35 cellular contexts compared by ENCODE assay signal in the genomic region with DNA sequence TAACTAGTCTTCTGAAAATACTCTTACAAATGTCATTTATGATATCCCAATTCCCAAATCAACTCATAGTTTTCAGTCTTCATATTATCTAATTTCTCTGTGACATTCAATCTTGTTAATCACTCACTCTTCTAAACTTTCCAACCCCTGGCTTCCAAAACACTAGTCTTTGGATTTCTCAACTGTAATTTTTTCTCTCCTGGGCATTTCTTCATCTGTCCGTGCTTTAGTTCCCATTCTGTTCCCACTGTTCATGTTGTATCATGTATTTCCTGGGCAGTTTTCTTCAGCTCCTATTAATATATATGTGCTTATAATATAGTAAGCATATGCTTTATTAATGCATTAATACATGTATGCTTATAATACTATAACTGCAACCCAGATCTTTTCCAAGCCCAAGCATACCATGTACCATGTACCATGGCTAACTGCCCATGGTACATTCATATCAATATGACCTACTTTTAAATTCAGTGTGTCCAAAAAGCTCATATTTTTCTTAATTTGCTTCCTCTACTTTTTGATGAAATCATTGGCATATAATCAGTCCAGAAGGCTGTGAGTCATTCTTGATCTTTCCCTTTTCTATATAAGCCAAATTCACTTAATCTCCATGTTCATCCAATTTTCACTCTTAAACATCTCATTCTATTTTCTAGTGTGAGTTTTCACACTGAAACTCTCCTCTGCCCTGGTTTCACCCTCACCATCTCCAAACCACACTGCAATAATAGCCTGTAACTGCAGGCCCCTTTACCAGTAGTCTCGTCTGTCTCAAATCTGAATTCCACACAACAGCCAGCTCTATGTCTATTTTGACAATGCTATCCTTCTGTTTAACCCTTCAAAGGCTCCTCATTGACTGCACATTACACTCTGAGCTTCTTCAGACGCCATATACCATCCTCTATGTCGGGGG. TPM values are rescaled to one million over a fixed set of nuclear protein-coding genes. Genes with fewer than 3 reads are reported as not detected.
"Had no signal": no experiment of that assay in that cellular context is flagged by ENCODE, and none has a peak within 500 bp of the region (broad histone marks: within the 10 kb centered on the region; RNA-seq: fewer than 3 reads in every experiment).

No MANE protein-coding gene starts in this region.

- H3K4me3 Mint-ChIP-seq: activated CD4-positive, alpha-beta T cell treated with anti-CD3 and anti-CD28 coated beads, Interleukin-2, amount 10 ng/mL, durations not matched to agents 24 days and 14 days; activated CD8-positive, alpha-beta T cell treated with anti-CD3 and anti-CD28 coated beads for 36 hours; activated naive CD4-positive, alpha-beta T cell treated with anti-CD3 and anti-CD28 coated beads for 36 hours; activated T-cell treated with anti-CD3 and anti-CD28 coated beads, Interleukin-2, amount 50 U/mL, for 4 hours; activated T-helper 1 cell treated with anti-CD3 and anti-CD28 coated beads, Interleukin-12 subunit alpha, Interleukin-12 subunit beta, Interleukin-2, Interleukin-4 antibody, amounts not matched to agents 30 ng/mL and 10 ng/mL and 1 ng/mL, durations not matched to agents 14 hours and 24 hours and 36 hours; brain; T-helper 1 cell treated with Interleukin-12 subunit alpha and Interleukin-12 subunit beta and Interleukin-4 antibody, amounts not matched to agents 30 μg/mL and 1 μg/mL, for 36 hours; T-helper 2 cell treated with Interferon-gamma antibody and Interleukin-4, amounts not matched to agents 5 μg/mL and 100 μg/mL, for 36 hours had no signal

- H3K4me1 ChIP-seq: SJCRH30 had no signal

- H3K9me3 ChIP-seq: MG63 had no signal

- DNase-seq: activated CD4-positive, alpha-beta T cell treated with anti-CD3 and anti-CD28 coated beads, Interleukin-2, amount 10 ng/mL, durations not matched to agents 24 days and 14 days; activated CD4-positive, alpha-beta T cell treated with anti-CD3 and anti-CD28 coated beads, Interleukin-2, amount 50 U/mL, for 4 hours; activated CD8-positive, alpha-beta T cell treated with anti-CD3 and anti-CD28 coated beads for 36 hours; activated gamma-delta T cell treated with Interleukin-2 at 50 U/mL for 16 hours; activated naive CD4-positive, alpha-beta T cell treated with anti-CD3 and anti-CD28 coated beads for 36 hours; activated T-cell treated with anti-CD3 and anti-CD28 coated beads, Interleukin-2, amount 50 U/mL, for 4 hours; anterior cingulate cortex; central memory CD4-positive, alpha-beta T cell; Karpas-422; KBM-7; MG63; NCI-H1048; NCI-H1105 treated with DMSO at 0.1 percent for 48 hours; NCI-H1436 treated with DMSO at 0.1 percent for 48 hours; NCI-H1694 treated with DMSO at 0.1 percent for 48 hours; NCI-H2029; NCI-H345; NCI-H510A; NCI-H526; NCI-H748 treated with DMSO at 0.1 percent for 48 hours; PC-9; SHP77 had no signal

- H3K4me3 ChIP-seq: MG63, PC-9, SJCRH30, SK-N-MC had no signal

- H3K27me3 Mint-ChIP-seq: activated CD4-positive, alpha-beta T cell treated with anti-CD3 and anti-CD28 coated beads, Interleukin-2, amount 10 ng/mL, durations not matched to agents 24 days and 14 days; activated CD8-positive, alpha-beta T cell treated with anti-CD3 and anti-CD28 coated beads for 36 hours; brain had no signal

- FAIRE-seq: bronchial epithelial cell, RCC 7860, TTC549 had no signal

- H3K36me3 ChIP-seq: MG63, SJCRH30 had no signal

- H3K4me1 Mint-ChIP-seq: activated CD4-positive, alpha-beta T cell treated with anti-CD3 and anti-CD28 coated beads, Interleukin-2, amount 10 ng/mL, durations not matched to agents 24 days and 14 days had no signal

- H3K36me3 Mint-ChIP-seq: activated naive CD4-positive, alpha-beta T cell treated with anti-CD3 and anti-CD28 coated beads, Interleukin-2, amount 50 U/mL, for 72 hours; brain had no signal

- H3K9me3 Mint-ChIP-seq: activated CD4-positive, alpha-beta T cell treated with anti-CD3 and anti-CD28 coated beads, Interleukin-2, amount 10 ng/mL, durations not matched to agents 24 days and 14 days; activated CD8-positive, alpha-beta T cell treated with anti-CD3 and anti-CD28 coated beads for 36 hours; activated naive CD4-positive, alpha-beta T cell treated with anti-CD3 and anti-CD28 coated beads for 36 hours; activated naive CD4-positive, alpha-beta T cell treated with anti-CD3 and anti-CD28 coated beads, Interleukin-2, amount 50 U/mL, for 72 hours; activated T-cell treated with anti-CD3 and anti-CD28 coated beads, Interleukin-2, amount 50 U/mL, for 4 hours; activated T-helper 1 cell treated with anti-CD3 and anti-CD28 coated beads, Interleukin-12 subunit alpha, Interleukin-12 subunit beta, Interleukin-2, Interleukin-4 antibody, amounts not matched to agents 30 ng/mL and 10 ng/mL and 1 ng/mL, durations not matched to agents 14 hours and 24 hours and 36 hours; brain; T-helper 1 cell treated with Interleukin-12 subunit alpha and Interleukin-12 subunit beta and Interleukin-4 antibody, amounts not matched to agents 30 μg/mL and 1 μg/mL, for 36 hours; T-helper 2 cell treated with Interferon-gamma antibody and Interleukin-4, amounts not matched to agents 5 μg/mL and 100 μg/mL, for 36 hours had no signal

- H2AFZ ChIP-seq: PC-9 had no signal

- H3K27ac Mint-ChIP-seq: activated CD4-positive, alpha-beta T cell treated with anti-CD3 and anti-CD28 coated beads, Interleukin-2, amount 10 ng/mL, durations not matched to agents 24 days and 14 days; activated CD8-positive, alpha-beta T cell treated with anti-CD3 and anti-CD28 coated beads for 36 hours; activated naive CD4-positive, alpha-beta T cell treated with anti-CD3 and anti-CD28 coated beads for 36 hours; activated naive CD4-positive, alpha-beta T cell treated with anti-CD3 and anti-CD28 coated beads, Interleukin-2, amount 50 U/mL, for 72 hours; activated T-helper 1 cell treated with anti-CD3 and anti-CD28 coated beads, Interleukin-12 subunit alpha, Interleukin-12 subunit beta, Interleukin-2, Interleukin-4 antibody, amounts not matched to agents 30 ng/mL and 10 ng/mL and 1 ng/mL, durations not matched to agents 14 hours and 24 hours and 36 hours; brain; T-helper 1 cell treated with Interleukin-12 subunit alpha and Interleukin-12 subunit beta and Interleukin-4 antibody, amounts not matched to agents 30 μg/mL and 1 μg/mL, for 36 hours; T-helper 2 cell treated with Interferon-gamma antibody and Interleukin-4, amounts not matched to agents 5 μg/mL and 100 μg/mL, for 36 hours had no signal

- H3K27me3 ChIP-seq: MG63, SJCRH30 had no signal

- H3K4me2 ChIP-seq: PC-9 had no signal

- ATAC-seq: activated CD8-positive, alpha-beta T cell treated with anti-CD3 and anti-CD28 coated beads for 36 hours; activated naive CD4-positive, alpha-beta T cell treated with anti-CD3 and anti-CD28 coated beads, Interleukin-2, amount 50 U/mL, for 72 hours; activated T-cell treated with anti-CD3 and anti-CD28 coated beads, Interleukin-2, amount 50 U/mL, for 4 hours had no signal

- H3K27ac ChIP-seq: PC-9, RWPE1, SJCRH30, SK-N-MC had no signal

RNA-seq across cellular contexts. Expression of a gene that starts 21.3 kb away (rescaled TPM):
- total RNA-seq: activated CD4-positive, alpha-beta T cell treated with anti-CD3 and anti-CD28 coated beads, Interleukin-2, amount 10 ng/mL, durations not matched to agents 24 days and 14 days; activated CD8-positive, alpha-beta memory T cell treated with anti-CD3 and anti-CD28 coated beads for 36 hours; activated CD8-positive, alpha-beta T cell treated with anti-CD3 and anti-CD28 coated beads for 36 hours; activated naive CD4-positive, alpha-beta T cell treated with anti-CD3 and anti-CD28 coated beads for 36 hours; activated naive CD4-positive, alpha-beta T cell treated with anti-CD3 and anti-CD28 coated beads, Interleukin-2, amount 50 U/mL, for 72 hours; activated T-cell treated with anti-CD3 and anti-CD28 coated beads, Interleukin-2, amount 50 U/mL, for 4 hours; activated T-helper 1 cell treated with anti-CD3 and anti-CD28 coated beads, Interleukin-12 subunit alpha, Interleukin-12 subunit beta, Interleukin-2, Interleukin-4 antibody, amounts not matched to agents 30 ng/mL and 10 ng/mL and 1 ng/mL, durations not matched to agents 14 hours and 24 hours and 36 hours; bronchial epithelial cell; OCI-LY7; PC-9; SJCRH30 had no signal
